ENCODE assay signal across 14 cellular contexts in genomic region chr16:71610447-71610846, GRCh38. TPM values are rescaled to one million over a fixed set of nuclear protein-coding genes. Genes with fewer than 3 reads are reported as not detected.
"Had no signal": no experiment of that assay in that cellular context is flagged by ENCODE, and none has a peak within 500 bp of the region (broad histone marks: within the 10 kb centered on the region; RNA-seq: fewer than 3 reads in every experiment).

No MANE protein-coding gene starts in this region.

- H3K36me3 ChIP-seq: right lobe of liver, uterus had no signal

- H3K9me3 ChIP-seq: mucosa of descending colon, right lobe of liver, testis, uterus had no signal

- H3K4me3 Mint-ChIP-seq: activated naive CD4-positive, alpha-beta T cell treated with anti-CD3 and anti-CD28 coated beads, Interleukin-2, amount 50 U/mL, for 24 hours; activated T-cell treated with anti-CD3 and anti-CD28 coated beads, Interleukin-2, amount 50 U/mL, for 24 hours; nephron; T-helper 17 cell had no signal

- H3K27ac Mint-ChIP-seq: activated naive CD4-positive, alpha-beta T cell treated with anti-CD3 and anti-CD28 coated beads, Interleukin-2, amount 50 U/mL, for 24 hours; activated T-cell treated with anti-CD3 and anti-CD28 coated beads, Interleukin-2, amount 50 U/mL, for 24 hours; brain; nephron; progenitor cell of endocrine pancreas; T-helper 17 cell had no signal

- H3K27me3 Mint-ChIP-seq: progenitor cell of endocrine pancreas had no signal

- H3K4me3 ChIP-seq: mucosa of descending colon, testis, uterus had no signal

- H3K4me1 Mint-ChIP-seq: nephron, T-helper 17 cell had no signal

- H3K4me1 ChIP-seq: testis, uterus had no signal

- H3K36me3 Mint-ChIP-seq: activated naive CD4-positive, alpha-beta T cell treated with anti-CD3 and anti-CD28 coated beads, Interleukin-2, amount 50 U/mL, for 24 hours; brain had no signal

- H3K27me3 ChIP-seq: right lobe of liver, testis, uterus had no signal

- H3K27ac ChIP-seq: testis, uterus had no signal

- H3K9me3 Mint-ChIP-seq: activated naive CD4-positive, alpha-beta T cell treated with anti-CD3 and anti-CD28 coated beads, Interleukin-2, amount 50 U/mL, for 24 hours; activated T-cell treated with anti-CD3 and anti-CD28 coated beads, Interleukin-2, amount 50 U/mL, for 24 hours had no signal

RNA-seq across cellular contexts. Expression of gene MARVELD3, which starts 15.5 kb away (rescaled TPM):
- total RNA-seq: fibroblast of villous mesenchyme, lung microvascular endothelial cell, T-helper 17 cell had no signal

RNA-seq across cellular contexts. Expression of gene TAT, which starts 33.6 kb away (rescaled TPM):
- total RNA-seq: cerebellum, dermis microvascular lymphatic vessel endothelial cell, fibroblast of villous mesenchyme, lung microvascular endothelial cell, progenitor cell of endocrine pancreas, T-helper 17 cell had no signal
